ENCODE assay signal across 9 cellular contexts in the genomic region with DNA sequence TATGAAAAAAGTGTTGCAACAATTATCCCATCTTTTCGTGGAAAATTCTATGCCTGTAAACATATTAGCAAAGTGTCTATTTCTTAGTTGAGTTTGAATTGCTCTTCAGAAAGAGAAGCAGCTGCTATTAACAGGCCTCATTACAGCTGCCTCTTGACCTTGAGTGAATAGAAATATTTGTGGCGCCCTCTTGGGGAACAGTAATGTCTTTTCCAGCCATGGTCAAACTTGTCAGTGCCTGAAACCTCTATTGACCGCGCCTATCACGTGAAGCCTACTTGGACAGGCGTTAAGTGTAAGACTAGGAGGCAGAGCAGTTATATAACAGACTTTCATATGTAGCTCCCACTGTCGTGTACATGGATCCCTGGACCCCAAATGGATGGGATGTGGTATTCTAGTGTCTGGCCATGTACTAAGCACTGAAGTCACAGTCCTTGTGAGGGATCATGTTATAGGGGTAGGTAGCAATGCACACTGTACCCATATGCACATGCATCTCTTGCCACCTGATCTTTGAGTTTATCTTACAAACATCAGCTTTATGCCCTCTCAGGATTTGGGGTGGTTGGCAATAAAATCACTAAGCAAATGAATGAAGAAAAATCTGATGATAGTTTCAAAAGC.
DNase-seq lines count a peak whose midpoint lies in the region; ATAC-seq, FAIRE-seq and TF ChIP-seq lines count a peak whose summit lies in the region.
"Had no signal": no experiment of that assay in that cellular context is flagged by ENCODE, and none has a peak within 500 bp of the region (broad histone marks: within the 10 kb centered on the region; RNA-seq: fewer than 3 reads in every experiment).

No MANE protein-coding gene starts in this region.

- peaks cover 6% of the 10 kb centered on the region for H3K36me3 Mint-ChIP-seq in astrocyte (ENCODE audit: low read depth, unreplicated experiment)

- no peaks in the 10 kb centered on the region for H3K4me1 ChIP-seq in A673 (ENCODE audit: insufficient read depth, low read length, poor library complexity, severe bottlenecking)
- H3K4me1 ChIP-seq in astrocyte (ENCODE audit: insufficient read depth, low read length): no peaks in the 10 kb centered on the region
- no peaks in the 10 kb centered on the region for H3K4me1 ChIP-seq in prostate gland (replicated peaks)

- H3K4me1 Mint-ChIP-seq in astrocyte (ENCODE audit: low read depth, unreplicated experiment): peaks cover 5% of the 10 kb centered on the region

- H3K36me3 ChIP-seq in A673 (ENCODE audit: insufficient read depth, low read length, poor library complexity, severe bottlenecking) (no peaks in the 10 kb centered on the region), astrocyte (ENCODE audit: insufficient read depth, low read length) (no peaks in the 10 kb centered on the region), prostate gland (no peaks in the 10 kb centered on the region)

- FAIRE-seq in astrocyte (lab: Jason Lieb, UNC): peak; percentile 45

- H4K20me1 ChIP-seq in astrocyte (ENCODE audit: insufficient read depth, low read length): no peaks in the 10 kb centered on the region

- no peak overlapping the region for H3K4me3 ChIP-seq in A673 (ENCODE audit: low read depth, low read length, poor library complexity, severe bottlenecking)
- H3K4me3 ChIP-seq in astrocyte (ENCODE audit: insufficient read depth, low read depth, low read length): no peak overlapping the region
- no peak overlapping the region for H3K4me3 ChIP-seq in prostate gland

- H3K27me3 ChIP-seq in A673 (replicated peaks; ENCODE audit: insufficient read depth, low read depth, low read length, poor library complexity) (no peaks in the 10 kb centered on the region), astrocyte (ENCODE audit: insufficient read depth, low read length) (no peaks in the 10 kb centered on the region), prostate gland (replicated peaks; ENCODE audit: insufficient read depth) (no peaks in the 10 kb centered on the region)

- in situ Hi-C loops in GM13977 (cut with MboI; ENCODE audit: low pct_unique_long_range_greater_than_20kb, low sequenced_read_pairs, unreplicated experiment): no loop called here

- H3K9ac ChIP-seq in astrocyte (ENCODE audit: low read length): no peak overlapping the region

- DNase-seq in A673 (ENCODE audit: low spot score) (peak; percentile 46), GM13977 (ENCODE audit: low spot score) (peak; percentile 23), NCI-H2081 treated with DMSO at 0.1 percent for 48 hours (lab: John Stamatoyannopoulos, UW) (peak; percentile 37), astrocyte (ENCODE audit: low read depth) (peak; percentile 18), left colon (peak in 1 of 2 donors; percentile 35), prostate gland (ENCODE audit: low spot score) (no peak)
- no peak for DNase-seq in stimulated activated naive CD8-positive, alpha-beta T cell treated with anti-CD3 and anti-CD28 coated beads, Interleukin-15, Interleukin-2, amounts not matched to agents 100 U/mL and 50 U/mL, for 24 hours

- H3K27ac ChIP-seq in A673 (ENCODE audit: low read depth, low read length, poor library complexity, severe bottlenecking) (no peak overlapping the region), astrocyte (ENCODE audit: low read depth, low read length) (no peak overlapping the region), prostate gland (no peak overlapping the region)

- H3K9me3 Mint-ChIP-seq in astrocyte (ENCODE audit: unreplicated experiment): peaks cover 11% of the 10 kb centered on the region
- H3K9me3 Mint-ChIP-seq: dendritic cell treated with granulocyte-macrophage colony-stimulating factor and Interleukin-4, amounts not matched to agents 40 ng/mL and 50 ng/mL, for 4 days had no signal

- POLR2A ChIA-PET in A673 (lab: Charles Lee; ENCODE audit: low non-redundant PET): no interaction called here

- H3K27me3 Mint-ChIP-seq in astrocyte (ENCODE audit: low read depth, unreplicated experiment): no peaks in the 10 kb centered on the region
- H3K27me3 Mint-ChIP-seq: dendritic cell treated with granulocyte-macrophage colony-stimulating factor and Interleukin-4, amounts not matched to agents 40 ng/mL and 50 ng/mL, for 4 days had no signal

- CTCF ChIA-PET in A673 (lab: Charles Lee): no interaction called here

- no TSS peak for BruUV-seq in A673 (replicated peaks; lab: Mats Ljungman, UMichigan)

- no peak for TF ChIP-seq POLR2A in prostate gland (IDR thresholded peaks at IDR 0.05)

- intact Hi-C loops in A673 (cut with micrococcal nuclease; ENCODE audit: unreplicated experiment): loop anchor here (2.0 kb wide), 1 partner anchor 307 kb away; no protein-coding TSS in a partner anchor
- intact Hi-C loops in left colon (cut with DNase I, micrococcal nuclease): no loop called here
- intact Hi-C loops in prostate gland (cut with DNase I): no loop called here

- no peak overlapping the region for H3K4me3 Mint-ChIP-seq in astrocyte (ENCODE audit: unreplicated experiment)
- H3K4me3 Mint-ChIP-seq: dendritic cell treated with granulocyte-macrophage colony-stimulating factor and Interleukin-4, amounts not matched to agents 40 ng/mL and 50 ng/mL, for 4 days had no signal

- H3K79me2 ChIP-seq in astrocyte (ENCODE audit: insufficient read depth, low read length): no peaks in the 10 kb centered on the region

- ATAC-seq in HG02884 (IDR thresholded peaks at IDR 0.05; ENCODE audit: unreplicated experiment): peak; percentile 90
- ATAC-seq in left colon: peak; percentile 84
- no peak for ATAC-seq in stimulated activated naive CD8-positive, alpha-beta T cell treated with anti-CD3 and anti-CD28 coated beads, Interleukin-15, Interleukin-2, amounts not matched to agents 100 U/mL and 50 U/mL, for 24 hours

- 76% methylated on average over 7 of the region's 7 CpGs for WGBS in prostate gland

- no peak overlapping the region for H3K4me2 ChIP-seq in astrocyte (ENCODE audit: low read length)

- TF ChIP-seq CTCF in A673 (conservative IDR thresholded peaks at IDR 0.05; ENCODE audit: low read depth, low read length): peak; percentile 50
- peak; percentile 48 for TF ChIP-seq CTCF in GM13977 (IDR thresholded peaks at IDR 0.05; ENCODE audit: extremely low read depth, insufficient read depth, missing control alignments)
- TF ChIP-seq CTCF in astrocyte (IDR thresholded peaks at IDR 0.05; ENCODE audit: insufficient read depth, low read depth, low read length): peak; percentile 20
- peak in 1 of 4 experiments; percentile 20 for TF ChIP-seq CTCF in prostate gland (IDR thresholded peaks at IDR 0.05)

- no peak overlapping the region for H3K27ac Mint-ChIP-seq in astrocyte (ENCODE audit: unreplicated experiment)
- H3K27ac Mint-ChIP-seq: dendritic cell treated with granulocyte-macrophage colony-stimulating factor and Interleukin-4, amounts not matched to agents 40 ng/mL and 50 ng/mL, for 4 days had no signal

- no peaks in the 10 kb centered on the region for H3K9me3 ChIP-seq in A673 (ENCODE audit: low read depth, low read length, poor library complexity, severe bottlenecking)
- H3K9me3 ChIP-seq in astrocyte (ENCODE audit: insufficient read depth, low read depth, low read length): no peaks in the 10 kb centered on the region
- no peaks in the 10 kb centered on the region for H3K9me3 ChIP-seq in prostate gland

- H2AFZ ChIP-seq in astrocyte (ENCODE audit: low read depth, low read length): no peak overlapping the region

Comparison
In these comparisons a context has a peak if more than half of its experiments do, and no peak if none do; other contexts are left out.
1. DNase-seq: peak in A673 (single experiment), GM13977 (single experiment), NCI-H2081 treated with DMSO at 0.1 percent for 48 hours (single experiment) and astrocyte (single experiment); none in stimulated activated naive CD8-positive, alpha-beta T cell treated with anti-CD3 and anti-CD28 coated beads, Interleukin-15, Interleukin-2, amounts not matched to agents 100 U/mL and 50 U/mL, for 24 hours (single experiment) and prostate gland (single experiment).